ENCODE assay signal across 1 cellular context in genomic region chr6:125779924-125780539, GRCh38.
TF ChIP-seq lines count a peak whose summit lies in the region.

No MANE protein-coding gene starts in this region.

TF ChIP-seq in K562, 482 proteins besides CTCF, POLR2A, EP300 and RAD21 (continued from another document and continues in another):
- no peak for TF ChIP-seq MNT (conservative IDR thresholded peaks at IDR 0.05)
- TF ChIP-seq THRB (CRISPR knock-in tag; conservative IDR thresholded peaks at IDR 0.05), result no peak
- no peak for TF ChIP-seq RBM25 (IDR thresholded peaks at IDR 0.05; ENCODE audit: low read depth, low read length, severe bottlenecking)
- TF ChIP-seq ZNF347 (CRISPR knock-in tag; IDR thresholded peaks at IDR 0.05; ENCODE audit: low read depth), result no peak
- no peak for TF ChIP-seq SMAD1 (IDR thresholded peaks at IDR 0.05; ENCODE audit: low read depth, low read length, partially characterized antibody)
- no peak for TF ChIP-seq TCF3 (CRISPR knock-in tag; IDR thresholded peaks at IDR 0.05)
- no peak for TF ChIP-seq ZNF316 (IDR thresholded peaks at IDR 0.05)
- TF ChIP-seq PHB (CRISPR knock-in tag; IDR thresholded peaks at IDR 0.05), result no peak
- 0 out of 2 replicates have a peak, but pooled peaks have one; percentile 38 for TF ChIP-seq MEF2D (tag; conservative IDR thresholded peaks at IDR 0.05; ENCODE audit: low read depth)
- TF ChIP-seq SMARCC2 (IDR thresholded peaks at IDR 0.05; ENCODE audit: low read depth), result no peak
- TF ChIP-seq ZNF12 (CRISPR knock-in tag; IDR thresholded peaks at IDR 0.05), result no peak
- TF ChIP-seq MITF (IDR thresholded peaks at IDR 0.05), result no peak
- peak; percentile 100 for TF ChIP-seq POLR2H (tag; IDR thresholded peaks at IDR 0.05; ENCODE audit: low read depth)
- TF ChIP-seq ZNF124 (CRISPR knock-in tag; IDR thresholded peaks at IDR 0.05), result no peak
- TF ChIP-seq ZBTB49 (CRISPR knock-in tag; IDR thresholded peaks at IDR 0.05; ENCODE audit: borderline replicate concordance), result no peak
- no peak for TF ChIP-seq ZBTB7A (IDR thresholded peaks at IDR 0.05; ENCODE audit: borderline replicate concordance, control insufficient read depth, low read depth, low read length)
- TF ChIP-seq RBM39 (optimal IDR thresholded peaks at IDR 0.05; ENCODE audit: low read depth, low read length), result no peak
- TF ChIP-seq PHF20 (IDR thresholded peaks at IDR 0.05; ENCODE audit: partially characterized antibody), result no peak
- no peak for TF ChIP-seq FOXP1 (CRISPR knock-in tag; IDR thresholded peaks at IDR 0.05)
- no peak for TF ChIP-seq SMARCE1 (IDR thresholded peaks at IDR 0.05)
- TF ChIP-seq ETV5 (CRISPR knock-in tag; IDR thresholded peaks at IDR 0.05; ENCODE audit: low read depth), result no peak
- no peak for TF ChIP-seq PYGO2 (tag; IDR thresholded peaks at IDR 0.05)
- TF ChIP-seq TSC22D4 (tag; IDR thresholded peaks at IDR 0.05), result no peak
- no peak for TF ChIP-seq TEAD1 (CRISPR knock-in tag; IDR thresholded peaks at IDR 0.05)
- TF ChIP-seq ZNF639 (CRISPR knock-in tag; conservative IDR thresholded peaks at IDR 0.05 in 1 of 2, IDR thresholded peaks at IDR 0.05 in 1 of 2), result no peak
- peak; percentile 21; the same call in 1 of the 2 replicates for TF ChIP-seq HCFC1 (IDR thresholded peaks at IDR 0.05; ENCODE audit: low read depth, low read length)
- no peak for TF ChIP-seq BCL6 (CRISPR knock-in tag; IDR thresholded peaks at IDR 0.05)
- TF ChIP-seq GABPB2 (CRISPR knock-in tag; conservative IDR thresholded peaks at IDR 0.05), result no peak
- TF ChIP-seq RBM15 (IDR thresholded peaks at IDR 0.05; ENCODE audit: insufficient read depth, low read length), result no peak
- TF ChIP-seq ZNF253 (CRISPR knock-in tag; conservative IDR thresholded peaks at IDR 0.05), result no peak
- TF ChIP-seq NBN (IDR thresholded peaks at IDR 0.05; ENCODE audit: low read depth), result peak; percentile 92
- peak; percentile 37; the same call in 1 of the 2 replicates for TF ChIP-seq CC2D1A (IDR thresholded peaks at IDR 0.05)
- no peak for TF ChIP-seq KDM5B (IDR thresholded peaks at IDR 0.05; ENCODE audit: insufficient replicate concordance, low read depth, low read length)
- TF ChIP-seq HDAC8 (tag; IDR thresholded peaks at IDR 0.05), result no peak
- no peak for TF ChIP-seq PML (IDR thresholded peaks at IDR 0.05; ENCODE audit: low read length)
- no peak for TF ChIP-seq ATF3 (IDR thresholded peaks at IDR 0.05)
- TF ChIP-seq ATF3 (CRISPR knock-in tag; conservative IDR thresholded peaks at IDR 0.05), result no peak
- TF ChIP-seq DPF2 (IDR thresholded peaks at IDR 0.05), result no peak
- no peak for TF ChIP-seq CCNT2 (IDR thresholded peaks at IDR 0.05; ENCODE audit: borderline replicate concordance, extremely low read depth, insufficient read length, low read depth, low read length)
- no peak for TF ChIP-seq ZNF232 (CRISPR knock-in tag; IDR thresholded peaks at IDR 0.05)
- no peak for TF ChIP-seq ZNF217 (CRISPR knock-in tag; IDR thresholded peaks at IDR 0.05)
- no peak for TF ChIP-seq SREBF1 (IDR thresholded peaks at IDR 0.05; ENCODE audit: borderline replicate concordance, low read depth, low read length)
- no peak for TF ChIP-seq CBFB (CRISPR knock-in tag; IDR thresholded peaks at IDR 0.05)
- no peak for TF ChIP-seq FOSL1 (tag; conservative IDR thresholded peaks at IDR 0.05)
- TF ChIP-seq PCBP2 (IDR thresholded peaks at IDR 0.05; ENCODE audit: low read depth, low read length, poor library complexity, severe bottlenecking), result no peak
- no peak for TF ChIP-seq ZNF408 (CRISPR knock-in tag; IDR thresholded peaks at IDR 0.05; ENCODE audit: low read depth)
- TF ChIP-seq SP2 (IDR thresholded peaks at IDR 0.05; ENCODE audit: extremely low read depth, low read depth, low read length, poor library complexity, severe bottlenecking), result no peak
- no peak for TF ChIP-seq CHD4 (IDR thresholded peaks at IDR 0.05; ENCODE audit: insufficient read depth, insufficient replicate concordance, low read depth, low read length, poor library complexity, severe bottlenecking)
- TF ChIP-seq PRMT5 (CRISPR knock-in tag; IDR thresholded peaks at IDR 0.05), result no peak
- TF ChIP-seq ZBTB9 (CRISPR knock-in tag; IDR thresholded peaks at IDR 0.05), result no peak
- TF ChIP-seq SOX6 (IDR thresholded peaks at IDR 0.05), result no peak; the same call in 1 of the 2 replicates
- TF ChIP-seq ZNF133 (CRISPR knock-in tag; IDR thresholded peaks at IDR 0.05), result no peak
- TF ChIP-seq TAL1 (IDR thresholded peaks at IDR 0.05), result no peak
- TF ChIP-seq RNF219 (CRISPR knock-in tag; IDR thresholded peaks at IDR 0.05), result no peak
- peak; percentile 54; the same call in 1 of the 2 replicates for TF ChIP-seq JUND (IDR thresholded peaks at IDR 0.05; ENCODE audit: borderline replicate concordance, low read depth, low read length)
- TF ChIP-seq JUND (tag; IDR thresholded peaks at IDR 0.05; ENCODE audit: borderline replicate concordance, low read depth, low read length), result no peak; the same call in 2 of the 3 replicates
- TF ChIP-seq ZNF583 (CRISPR knock-in tag; IDR thresholded peaks at IDR 0.05), result no peak
- TF ChIP-seq USF1 (CRISPR knock-in tag; IDR thresholded peaks at IDR 0.05), result no peak
- TF ChIP-seq ELK1 (CRISPR knock-in tag; IDR thresholded peaks at IDR 0.05), result no peak
- TF ChIP-seq POLR2B (IDR thresholded peaks at IDR 0.05; ENCODE audit: low read depth, partially characterized antibody), result no peak
- no peak for TF ChIP-seq ZNF551 (CRISPR knock-in tag; IDR thresholded peaks at IDR 0.05)
- no peak for TF ChIP-seq PTRF (tag; IDR thresholded peaks at IDR 0.05)
- no peak for TF ChIP-seq NUFIP1 (IDR thresholded peaks at IDR 0.05; ENCODE audit: partially characterized antibody)
- no peak for TF ChIP-seq HSF4 (CRISPR knock-in tag; IDR thresholded peaks at IDR 0.05; ENCODE audit: borderline replicate concordance)
- no peak for TF ChIP-seq CBFA2T3 (IDR thresholded peaks at IDR 0.05)
- TF ChIP-seq NFATC3 (IDR thresholded peaks at IDR 0.05), result no peak
